In the genomic region with DNA sequence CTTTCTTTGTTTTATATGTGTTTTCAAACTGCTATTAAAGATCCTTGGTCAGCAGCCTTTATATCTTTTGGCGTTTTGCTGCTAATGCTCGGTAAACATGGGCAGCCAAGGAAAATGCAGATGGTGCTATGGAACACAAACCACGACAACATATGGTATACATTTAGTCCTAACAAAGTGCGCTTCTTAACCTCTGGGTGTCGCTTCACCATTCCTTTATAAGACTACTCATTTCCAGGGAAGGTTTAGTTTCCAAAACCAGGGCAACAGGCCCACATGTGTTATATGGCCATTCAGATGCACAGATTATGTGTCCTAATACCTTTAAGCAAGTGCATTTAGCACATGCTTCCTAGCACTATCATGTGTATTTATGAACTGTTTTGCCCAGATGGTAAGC, we compare ENCODE assay signal across 10 cellular contexts. TPM values are rescaled to one million over a fixed set of nuclear protein-coding genes. Genes with fewer than 3 reads are reported as not detected.
DNase-seq lines count a peak whose midpoint lies in the region; TF ChIP-seq lines count a peak whose summit lies in the region.
"Had no signal": no experiment of that assay in that cellular context is flagged by ENCODE, and none has a peak within 500 bp of the region (broad histone marks: within the 10 kb centered on the region; RNA-seq: fewer than 3 reads in every experiment).

No MANE protein-coding gene starts in this region.

- no peaks in the 10 kb centered on the region for H3K36me3 ChIP-seq in H7 (replicated peaks; ENCODE audit: control insufficient read depth, insufficient read depth, low read length)
- H3K36me3 ChIP-seq in ascending aorta: no peaks in the 10 kb centered on the region
- H3K36me3 ChIP-seq: tibial nerve had no signal

- no peak overlapping the region for H3K27ac ChIP-seq in ascending aorta
- H3K27ac ChIP-seq: tibial nerve had no signal

- H3K4me1 Mint-ChIP-seq in activated T-helper 1 cell treated with anti-CD3 and anti-CD28 coated beads, Interleukin-12 subunit alpha, Interleukin-12 subunit beta, Interleukin-2, Interleukin-4 antibody, amounts not matched to agents 30 ng/mL and 10 ng/mL and 1 ng/mL, durations not matched to agents 14 hours and 24 hours and 36 hours (ENCODE audit: low read depth): no peaks in the 10 kb centered on the region

- no peaks in the 10 kb centered on the region for H3K9me3 ChIP-seq in ascending aorta
- H3K9me3 ChIP-seq: tibial nerve had no signal

- no peak overlapping the region for H3K4me3 ChIP-seq in AG04449 (ENCODE audit: low read depth, low read length)
- H3K4me3 ChIP-seq in H7 (ENCODE audit: insufficient read depth, low read depth, low read length): no peak overlapping the region
- H3K4me3 ChIP-seq in fibroblast of pulmonary artery (replicated peaks; ENCODE audit: low read depth, low read length): no peak overlapping the region
- no peak overlapping the region for H3K4me3 ChIP-seq in ascending aorta
- H3K4me3 ChIP-seq: tibial nerve had no signal

- no peak overlapping the region for H3K27ac Mint-ChIP-seq in activated T-helper 1 cell treated with anti-CD3 and anti-CD28 coated beads, Interleukin-12 subunit alpha, Interleukin-12 subunit beta, Interleukin-2, Interleukin-4 antibody, amounts not matched to agents 30 ng/mL and 10 ng/mL and 1 ng/mL, durations not matched to agents 14 hours and 24 hours and 36 hours

- no peaks in the 10 kb centered on the region for H3K4me1 ChIP-seq in ascending aorta

- intact Hi-C loops in ascending aorta (cut with DNase I): no loop called here
- intact Hi-C loops in activated T-helper 1 cell treated with anti-CD3 and anti-CD28 coated beads, Interleukin-12 subunit alpha, Interleukin-12 subunit beta, Interleukin-2, Interleukin-4 antibody, amounts not matched to agents 30 ng/mL and 10 ng/mL and 1 ng/mL, durations not matched to agents 14 hours and 24 hours and 36 hours (cut with micrococcal nuclease): no loop called here

- no peak overlapping the region for H3K4me3 Mint-ChIP-seq in activated T-helper 1 cell treated with anti-CD3 and anti-CD28 coated beads, Interleukin-12 subunit alpha, Interleukin-12 subunit beta, Interleukin-2, Interleukin-4 antibody, amounts not matched to agents 30 ng/mL and 10 ng/mL and 1 ng/mL, durations not matched to agents 14 hours and 24 hours and 36 hours

- TF ChIP-seq CTCF in AG04449 (IDR thresholded peaks at IDR 0.05; ENCODE audit: insufficient read depth, low read length, missing control alignments) (peak; percentile 57), fibroblast of pulmonary artery (IDR thresholded peaks at IDR 0.05; ENCODE audit: low read length, missing control alignments) (peak; percentile 52), ascending aorta (IDR thresholded peaks at IDR 0.05) (no peak)

- peaks cover 5% of the 10 kb centered on the region for H3K9me3 Mint-ChIP-seq in activated T-helper 1 cell treated with anti-CD3 and anti-CD28 coated beads, Interleukin-12 subunit alpha, Interleukin-12 subunit beta, Interleukin-2, Interleukin-4 antibody, amounts not matched to agents 30 ng/mL and 10 ng/mL and 1 ng/mL, durations not matched to agents 14 hours and 24 hours and 36 hours

- POLR2A ChIA-PET in AG04449 (lab: Yijun Ruan, JAX): interaction anchor here (0.6 kb wide), 2 partner anchors 14 to 380 kb away, joined by 3 read pairs; no protein-coding TSS in a partner anchor

- peaks cover 56% of the 10 kb centered on the region for H3K27me3 Mint-ChIP-seq in activated T-helper 1 cell treated with anti-CD3 and anti-CD28 coated beads, Interleukin-12 subunit alpha, Interleukin-12 subunit beta, Interleukin-2, Interleukin-4 antibody, amounts not matched to agents 30 ng/mL and 10 ng/mL and 1 ng/mL, durations not matched to agents 14 hours and 24 hours and 36 hours (ENCODE audit: insufficient read depth)

- CTCF ChIA-PET in AG04449 (lab: Yijun Ruan, JAX): interaction anchor here (0.9 to 2.0 kb wide), 9 partner anchors 9 to 442 kb away, joined by 3 to 18 read pairs (median 4); a partner anchor contains a TSS

- H3K27me3 ChIP-seq in H7 (ENCODE audit: control insufficient read depth, insufficient read depth, low read length) (peaks cover 40% of the 10 kb centered on the region), ascending aorta (no peaks in the 10 kb centered on the region)

- DNase-seq in AG04449 (ENCODE audit: low read depth, low spot score): no peak
- DNase-seq in H7: peak; percentile 53
- DNase-seq in RPMI7951 (ENCODE audit: low read depth): peak; percentile 73
- peak; percentile 56 for DNase-seq in fibroblast of pulmonary artery (ENCODE audit: low read depth)
- DNase-seq in ascending aorta (ENCODE audit: low spot score in 2 of 2): no peak
- DNase-seq in NCI-H2227 treated with DMSO at 0.1 percent for 48 hours (lab: John Stamatoyannopoulos, UW): no peak
- no peak for DNase-seq in activated T-helper 1 cell treated with anti-CD3 and anti-CD28 coated beads, Interleukin-12 subunit alpha, Interleukin-12 subunit beta, Interleukin-2, Interleukin-4 antibody, amounts not matched to agents 30 ng/mL and 10 ng/mL and 1 ng/mL, durations not matched to agents 14 hours and 24 hours and 36 hours (ENCODE audit: low spot score)
- DNase-seq in NCI-H2081 treated with DMSO at 0.1 percent for 48 hours (lab: John Stamatoyannopoulos, UW): no peak

- H3K36me3 Mint-ChIP-seq in activated T-helper 1 cell treated with anti-CD3 and anti-CD28 coated beads, Interleukin-12 subunit alpha, Interleukin-12 subunit beta, Interleukin-2, Interleukin-4 antibody, amounts not matched to agents 30 ng/mL and 10 ng/mL and 1 ng/mL, durations not matched to agents 14 hours and 24 hours and 36 hours (ENCODE audit: low read depth): peaks cover 1% of the 10 kb centered on the region

RNA-seq across cellular contexts. Expression of a gene that starts 14.7 kb away (rescaled TPM):
- not detected in 2 replicates for total RNA-seq in H7 (2014; rRNA removed; shearing (Covaris generic))
- total RNA-seq in RPMI7951 (2014; rRNA removed; shearing (Covaris generic)): 10.1 and 10.7 TPM in 2 replicates
- total RNA-seq in ascending aorta: not detected
- not detected in 2 replicates for total RNA-seq in activated T-helper 1 cell treated with anti-CD3 and anti-CD28 coated beads, Interleukin-12 subunit alpha, Interleukin-12 subunit beta, Interleukin-2, Interleukin-4 antibody, amounts not matched to agents 30 ng/mL and 10 ng/mL and 1 ng/mL, durations not matched to agents 14 hours and 24 hours and 36 hours
- total RNA-seq: mucosa of gallbladder had no signal

RNA-seq across cellular contexts. Expression of a gene that starts 18.4 kb away (rescaled TPM):
- total RNA-seq in H7 (2014; rRNA removed; shearing (Covaris generic)): 21.7 and 26.9 TPM in 2 replicates
- total RNA-seq in RPMI7951 (2014; rRNA removed; shearing (Covaris generic)): 65.3 and 83.5 TPM in 2 replicates
- total RNA-seq in ascending aorta: 28.0 TPM
- total RNA-seq in activated T-helper 1 cell treated with anti-CD3 and anti-CD28 coated beads, Interleukin-12 subunit alpha, Interleukin-12 subunit beta, Interleukin-2, Interleukin-4 antibody, amounts not matched to agents 30 ng/mL and 10 ng/mL and 1 ng/mL, durations not matched to agents 14 hours and 24 hours and 36 hours: 41.1 and 41.8 TPM in 2 replicates

Comparison
In these comparisons a context has a peak if more than half of its experiments do, and no peak if none do; other contexts are left out.
1. DNase-seq: peak in H7 (single experiment), RPMI7951 (single experiment) and fibroblast of pulmonary artery (single experiment); none in AG04449 (single experiment), ascending aorta (0 of 2), NCI-H2227 treated with DMSO at 0.1 percent for 48 hours (single experiment), activated T-helper 1 cell treated with anti-CD3 and anti-CD28 coated beads, Interleukin-12 subunit alpha, Interleukin-12 subunit beta, Interleukin-2, Interleukin-4 antibody, amounts not matched to agents 30 ng/mL and 10 ng/mL and 1 ng/mL, durations not matched to agents 14 hours and 24 hours and 36 hours (single experiment) and NCI-H2081 treated with DMSO at 0.1 percent for 48 hours (single experiment).
2. CTCF ChIP-seq: peak in AG04449 (single experiment) and fibroblast of pulmonary artery (single experiment); none in ascending aorta (0 of 3).
3. RNA of a gene that starts 14.7 kb away (total RNA-seq): 10.1 to 10.7 TPM in RPMI7951; not detected in activated T-helper 1 cell treated with anti-CD3 and anti-CD28 coated beads, Interleukin-12 subunit alpha, Interleukin-12 subunit beta, Interleukin-2, Interleukin-4 antibody, amounts not matched to agents 30 ng/mL and 10 ng/mL and 1 ng/mL, durations not matched to agents 14 hours and 24 hours and 36 hours, not detected in H7 and not detected in ascending aorta (single experiment); every median in the first group is over 10 times any median in the second.